In genomic region chr1:34884961-34885360, GRCh38 we compare ENCODE assay signal across 9 cellular contexts. TPM values are rescaled to one million over a fixed set of nuclear protein-coding genes. Genes with fewer than 3 reads are reported as not detected.
A peak's percentile ranks its signal among the peaks of the same experiment; 100 is the strongest.
DNase-seq lines count a peak whose midpoint lies in the region; ATAC-seq, FAIRE-seq and TF ChIP-seq lines count a peak whose summit lies in the region.
"Had no signal": no experiment of that assay in that cellular context is flagged by ENCODE, and none has a peak within 500 bp of the region (broad histone marks: within the 10 kb centered on the region; RNA-seq: fewer than 3 reads in every experiment).

No MANE protein-coding gene starts in this region.

- WGBS in A549 (ENCODE audit: missing lambda C conversion rate), result 9% methylated on average over 4 of the region's 19 CpGs

- peaks cover 3% of the 10 kb centered on the region for H3K4me1 Mint-ChIP-seq in activated naive CD8-positive, alpha-beta T cell (ENCODE audit: low read depth)

- no peak overlapping the region for H3K27ac Mint-ChIP-seq in activated naive CD8-positive, alpha-beta T cell

- CTCF ChIA-PET in A549 (lab: Yijun Ruan, JAX), result interaction anchor here (1.2 to 2.6 kb wide), 3 partner anchors 18 to 32 kb away, joined by 3 to 17 read pairs (median 4); partner anchors contain the start of gene SMIM12
- CTCF ChIA-PET in A673 (lab: Charles Lee), result no interaction called here

- peak overlapping the region; percentile 45 for H3K4me3 ChIP-seq in A549
- peak overlapping the region; percentile 53 for H3K4me3 ChIP-seq in H7 (ENCODE audit: insufficient read depth, low read depth, low read length)
- no peak overlapping the region for H3K4me3 ChIP-seq in A673 (ENCODE audit: low read depth, low read length, poor library complexity, severe bottlenecking)

- peak overlapping the region; percentile 81 for H3K4me2 ChIP-seq in A549

- H3K36me3 ChIP-seq in H7 (replicated peaks; ENCODE audit: control insufficient read depth, insufficient read depth, low read length) (no peaks in the 10 kb centered on the region), A673 (ENCODE audit: insufficient read depth, low read length, poor library complexity, severe bottlenecking) (no peaks in the 10 kb centered on the region)

- TF ChIP-seq CTCF in A549 (IDR thresholded peaks at IDR 0.05) (no peak), A673 (conservative IDR thresholded peaks at IDR 0.05; ENCODE audit: low read depth, low read length) (no peak)

- no TSS peak for BruUV-seq in A673 (replicated peaks; lab: Mats Ljungman, UMichigan)

- H3K27ac ChIP-seq in A549 (no peak overlapping the region), A673 (ENCODE audit: low read depth, low read length, poor library complexity, severe bottlenecking) (no peak overlapping the region)

- DNase-seq in A549 (ENCODE audit: low read depth in 1 of 2, low spot score in 1 of 2) (peak; percentile 16 to 32), H7 (peak; percentile 88), left lobe of liver (ENCODE audit: low spot score) (no peak), A673 (ENCODE audit: low spot score) (no peak), EL (no peak), NCI-H2196 (lab: John Stamatoyannopoulos, UW; ENCODE audit: unreplicated experiment) (no peak)

- no peak for TF ChIP-seq EP300 in A549 (IDR thresholded peaks at IDR 0.05)

- intact Hi-C loops in A673 (cut with micrococcal nuclease; ENCODE audit: unreplicated experiment), result no loop called here

- peaks cover 5% of the 10 kb centered on the region for H3K36me3 Mint-ChIP-seq in activated naive CD8-positive, alpha-beta T cell

- H3K4me3 Mint-ChIP-seq in activated naive CD8-positive, alpha-beta T cell, result peak overlapping the region; percentile 70

- no peak for TF ChIP-seq RAD21 in A549 (conservative IDR thresholded peaks at IDR 0.05 in 1 of 2, IDR thresholded peaks at IDR 0.05 in 1 of 2)

- H3K27me3 Mint-ChIP-seq in activated naive CD8-positive, alpha-beta T cell, result peaks cover 27% of the 10 kb centered on the region

- FAIRE-seq in A549 (lab: Jason Lieb, UNC), result no peak
- FAIRE-seq: islet of Langerhans had no signal

- H3K4me1 ChIP-seq in A549, result no peaks in the 10 kb centered on the region
- peaks cover 7% of the 10 kb centered on the region for H3K4me1 ChIP-seq in A673 (ENCODE audit: insufficient read depth, low read length, poor library complexity, severe bottlenecking)

- TF ChIP-seq POLR2A in A549 (IDR thresholded peaks at IDR 0.05; ENCODE audit: low read length), result no peak

- ATAC-seq in A549 (peak; percentile 81 to 83), left lobe of liver (peak; percentile 83), HG02973 (IDR thresholded peaks at IDR 0.05; ENCODE audit: unreplicated experiment) (no peak)

- H3K9me3 ChIP-seq in A549 (peaks cover 7% of the 10 kb centered on the region; the same call in 1 of the 3 replicates), A673 (ENCODE audit: low read depth, low read length, poor library complexity, severe bottlenecking) (no peaks in the 10 kb centered on the region)

- POLR2A ChIA-PET in A549 (lab: Yijun Ruan, JAX) (no interaction called here), A673 (lab: Charles Lee; ENCODE audit: low non-redundant PET) (no interaction called here)

- H3K9me3 Mint-ChIP-seq in activated naive CD8-positive, alpha-beta T cell (ENCODE audit: low read depth), result no peaks in the 10 kb centered on the region

- H3K27me3 ChIP-seq in H7 (ENCODE audit: control insufficient read depth, insufficient read depth, low read length) (peaks cover 30% of the 10 kb centered on the region), A673 (replicated peaks; ENCODE audit: insufficient read depth, low read depth, low read length, poor library complexity) (peaks cover 68% of the 10 kb centered on the region)

TF ChIP-seq in A549, 52 proteins besides CTCF, POLR2A, EP300 and RAD21:
- no peak for TF ChIP-seq MAZ (IDR thresholded peaks at IDR 0.05; ENCODE audit: borderline replicate concordance, low read depth, low read length)
- no peak for TF ChIP-seq EHMT2 (IDR thresholded peaks at IDR 0.05; ENCODE audit: low read depth)
- no peak for TF ChIP-seq NPAS2 (CRISPR knock-in tag; IDR thresholded peaks at IDR 0.05; ENCODE audit: borderline replicate concordance)
- TF ChIP-seq CBX2 (IDR thresholded peaks at IDR 0.05; ENCODE audit: borderline replicate concordance, low read depth), result no peak
- no peak for TF ChIP-seq EHF (CRISPR knock-in tag; IDR thresholded peaks at IDR 0.05)
- no peak for TF ChIP-seq ESRRA (IDR thresholded peaks at IDR 0.05; ENCODE audit: borderline replicate concordance, low read length)
- TF ChIP-seq JUN (IDR thresholded peaks at IDR 0.05), result no peak
- no peak for TF ChIP-seq ZC3H11A (IDR thresholded peaks at IDR 0.05)
- no peak for TF ChIP-seq CHD4 (IDR thresholded peaks at IDR 0.05; ENCODE audit: borderline replicate concordance)
- TF ChIP-seq RARB (CRISPR knock-in tag; IDR thresholded peaks at IDR 0.05), result no peak
- no peak for TF ChIP-seq TP53 (CRISPR knock-in tag; IDR thresholded peaks at IDR 0.05)
- no peak for TF ChIP-seq MYC (IDR thresholded peaks at IDR 0.05; ENCODE audit: borderline replicate concordance, low read length)
- TF ChIP-seq USF2 (IDR thresholded peaks at IDR 0.05), result no peak
- no peak for TF ChIP-seq POLR2AphosphoS2 (conservative IDR thresholded peaks at IDR 0.05; ENCODE audit: low read length)

RNA-seq across cellular contexts. Expression of gene SMIM12, which starts 25.4 kb away (rescaled TPM):
- polyA plus RNA-seq in A549 (2011; rRNA removed), result 34.6 and 35.8 TPM in 2 replicates
- 47.9 and 48.9 TPM in 2 replicates for polyA plus RNA-seq in A549 (2012; cell fraction: cytosol; rRNA removed)
- polyA plus RNA-seq in A549 (2012; cell fraction: nucleus; rRNA removed), result 18.8 and 26.5 TPM in 2 replicates
- 34.5 to 37.5 TPM (median 34.6 TPM) in 3 replicates for polyA plus RNA-seq in A549 (2017; fragmentation: RNase III; extraction: RNeasy Plus Mini Kit Qiagen cat#74134 plus additional on column Dnase treatment)
- 22.3 and 25.0 TPM in 2 replicates for polyA minus RNA-seq in A549 (2011; rRNA and poly(A)+ RNA removed)
- 39.8 and 55.4 TPM in 2 replicates for total RNA-seq in H7 (2014; rRNA removed; shearing (Covaris generic))
- 32.0 TPM for total RNA-seq in left lobe of liver
- 34.7 and 37.5 TPM in 2 replicates for total RNA-seq in A673 (2021)

RNA-seq across cellular contexts. Expression of gene DLGAP3, which starts 44.5 kb away (rescaled TPM):
- 0.03 TPM in 1 of 2 replicates, not detected in the other for polyA plus RNA-seq in A549 (2011; rRNA removed)
- 0.05 and 0.06 TPM in 2 replicates for polyA plus RNA-seq in A549 (2012; cell fraction: cytosol; rRNA removed)
- polyA plus RNA-seq in A549 (2012; cell fraction: nucleus; rRNA removed), result 0.07 and 0.08 TPM in 2 replicates
- polyA plus RNA-seq in A549 (2017; fragmentation: RNase III; extraction: RNeasy Plus Mini Kit Qiagen cat#74134 plus additional on column Dnase treatment), result 0.04 to 0.07 TPM (median 0.05 TPM) in 3 replicates
- not detected in 2 replicates for polyA minus RNA-seq in A549 (2011; rRNA and poly(A)+ RNA removed)
- total RNA-seq in H7 (2014; rRNA removed; shearing (Covaris generic)), result 3.9 and 9.2 TPM in 2 replicates
- total RNA-seq in left lobe of liver, result 0.10 TPM
- 0.66 TPM in 1 of 2 replicates, not detected in the other for total RNA-seq in A673 (2021)

Comparison
In these comparisons a context has a peak if more than half of its experiments do, and no peak if none do; other contexts are left out.
1. DNase-seq: peak in A549 (2 of 2) and H7 (single experiment); none in left lobe of liver (single experiment), A673 (single experiment), EL (single experiment) and NCI-H2196 (single experiment).